Comparison of ENCODE assay signal across 20 cellular contexts in the genomic region with DNA sequence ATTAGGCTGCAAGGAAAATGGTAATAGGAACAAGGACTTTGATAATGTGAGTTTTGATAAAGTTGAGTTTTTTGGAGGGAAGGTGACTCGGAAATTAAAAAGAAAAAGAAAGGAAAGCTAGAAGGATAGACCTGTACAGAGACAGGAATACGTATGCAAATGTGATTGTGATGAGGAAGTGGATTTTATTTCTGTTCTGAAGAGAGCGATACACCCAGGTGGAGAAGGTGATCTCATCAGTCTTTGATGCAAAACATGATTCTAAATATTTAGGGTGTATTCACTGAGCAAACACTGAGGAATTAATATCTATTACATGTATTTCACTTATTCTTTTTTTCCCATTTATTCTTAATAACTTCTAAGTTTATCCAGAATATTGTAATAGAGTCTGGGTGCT. TPM values are rescaled to one million over a fixed set of nuclear protein-coding genes. Genes with fewer than 3 reads are reported as not detected.
DNase-seq lines count a peak whose midpoint lies in the region; ATAC-seq, FAIRE-seq and TF ChIP-seq lines count a peak whose summit lies in the region.
"Had no signal": no experiment of that assay in that cellular context is flagged by ENCODE, and none has a peak within 500 bp of the region (broad histone marks: within the 10 kb centered on the region; RNA-seq: fewer than 3 reads in every experiment).

No MANE protein-coding gene starts in this region.

- ATAC-seq in esophagus mucosa (peak; percentile 75), naive B cell (ENCODE audit: low read depth in 2 of 2) (peak; percentile 85 to 95)
- ATAC-seq: Panc1 had no signal

- H3K9ac ChIP-seq in kidney (ENCODE audit: low read length in 2 of 2): no peak overlapping the region
- H3K9ac ChIP-seq: GM23248 had no signal

- H3K36me3 ChIP-seq in kidney (ENCODE audit: control insufficient read depth in 1 of 2, insufficient read depth in 2 of 2, low read length in 2 of 2): no peaks in the 10 kb centered on the region

- DNase-seq in NAMALWA (ENCODE audit: low spot score): peak; percentile 34
- peak; percentile 67 for DNase-seq in NCI-H526 treated with DMSO at 0.1 percent for 48 hours (lab: John Stamatoyannopoulos, UW)
- peak; percentile 21 for DNase-seq in naive B cell
- DNase-seq in kidney: no peak
- no peak for DNase-seq in OCI-M1 (lab: John Stamatoyannopoulos, UW)
- DNase-seq in coronary artery (ENCODE audit: low spot score): no peak
- DNase-seq: Caco-2; CD4-positive, CD25-positive, alpha-beta regulatory T cell; DND-41; GDM1; GM23248; HCEC 1CT; KBM-7; NCI-H146; NCI-H2081; NCI-H446; NCI-H774 had no signal

- H3K4me3 ChIP-seq in kidney (ENCODE audit: low read length in 2 of 2) (no peak overlapping the region), coronary artery (no peak overlapping the region)
- H3K4me3 ChIP-seq: GM23248 had no signal

- peaks cover 0 to 16% (median 16%) of the 10 kb centered on the region in 3 donors for H3K27me3 Mint-ChIP-seq in naive B cell

- no peaks in the 10 kb centered on the region for H3K9me3 Mint-ChIP-seq in naive B cell

- no peaks in the 10 kb centered on the region for H3K4me1 ChIP-seq in kidney (ENCODE audit: control insufficient read depth in 1 of 2, insufficient read depth in 1 of 2, low read depth in 1 of 2, low read length in 2 of 2)

- H3K27ac Mint-ChIP-seq in naive B cell: peak overlapping the region in 3 of 6 donors; percentile 34 to 49 (median 39)
- H3K27ac Mint-ChIP-seq: CD4-positive, CD25-positive, alpha-beta regulatory T cell had no signal

- no peaks in the 10 kb centered on the region for H3K9me3 ChIP-seq in kidney (ENCODE audit: control insufficient read depth in 1 of 2, low read length in 2 of 2)
- H3K9me3 ChIP-seq: Caco-2 had no signal

- peak overlapping the region in 7 of 8 donors; percentile 2 to 57 (median 26) for H3K4me3 Mint-ChIP-seq in naive B cell
- H3K4me3 Mint-ChIP-seq: CD4-positive, CD25-positive, alpha-beta regulatory T cell had no signal

- intact Hi-C loops in kidney (cut with DNase I): no loop called here

- no peak overlapping the region for H3K27ac ChIP-seq in kidney (ENCODE audit: low read depth in 2 of 2, low read length in 2 of 2)
- H3K27ac ChIP-seq in coronary artery: no peak overlapping the region
- H3K27ac ChIP-seq: GM23248 had no signal

- peaks cover 13 to 19% (median 15%) of the 10 kb centered on the region in 3 donors for H3K4me1 Mint-ChIP-seq in naive B cell

- no peak for FAIRE-seq in kidney (lab: Jason Lieb, UNC)
- FAIRE-seq: GM12891 had no signal

- TF ChIP-seq CTCF in kidney (IDR thresholded peaks at IDR 0.05; ENCODE audit: borderline replicate concordance, extremely low read depth, insufficient read depth) (no peak), coronary artery (IDR thresholded peaks at IDR 0.05) (no peak)

- H3K36me3 Mint-ChIP-seq in naive B cell: no peaks in the 10 kb centered on the region
- H3K36me3 Mint-ChIP-seq: CD4-positive, CD25-positive, alpha-beta regulatory T cell had no signal

RNA-seq across cellular contexts. Expression of a gene that starts 9.2 kb away (rescaled TPM):
- total RNA-seq in esophagus mucosa: 34.2 TPM
- polyA plus RNA-seq in naive B cell (ENCODE audit: low read depth in 6 of 6): 10 to 100 TPM; 38.3 to 82.2 (median 50.0) TPM
- 58.7 TPM for total RNA-seq in kidney
- polyA plus RNA-seq in kidney (ENCODE audit: insufficient read depth, low read depth, low replicate concordance): 2.8 TPM

Comparison
In these comparisons a context has a peak if more than half of its experiments do, and no peak if none do; other contexts are left out.
1. DNase-seq: peak in NAMALWA (single experiment), NCI-H526 treated with DMSO at 0.1 percent for 48 hours (single experiment) and naive B cell (single experiment); none in kidney (single experiment), OCI-M1 (single experiment) and coronary artery (single experiment).